In the genomic region with DNA sequence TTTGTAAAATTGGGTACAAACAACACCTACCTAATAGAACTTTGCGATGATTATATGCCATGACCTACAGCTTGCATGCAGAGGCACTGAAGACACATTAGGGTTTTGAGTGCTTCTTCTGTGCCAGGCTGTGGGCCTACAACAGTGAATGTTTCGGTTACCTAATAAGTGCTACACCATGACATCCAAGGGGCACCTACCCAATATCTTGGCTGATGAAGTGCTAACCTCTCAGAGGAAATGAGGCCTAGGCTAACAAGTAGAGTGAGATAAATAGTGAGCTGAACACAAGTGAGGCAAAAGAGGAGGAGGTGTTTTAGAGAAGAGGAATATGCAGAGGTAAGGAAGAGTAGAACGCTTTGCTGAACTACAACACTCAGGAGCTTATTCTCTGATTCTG, we compare ENCODE assay signal across 18 cellular contexts. TPM values are rescaled to one million over a fixed set of nuclear protein-coding genes. Genes with fewer than 3 reads are reported as not detected.
"Had no signal": no experiment of that assay in that cellular context is flagged by ENCODE, and none has a peak within 500 bp of the region (broad histone marks: within the 10 kb centered on the region; RNA-seq: fewer than 3 reads in every experiment).

No MANE protein-coding gene starts in this region.

- ATAC-seq: activated naive CD4-positive, alpha-beta T cell treated with anti-CD3 and anti-CD28 coated beads, Interleukin-2, amount 50 U/mL, for 72 hours; foreskin keratinocyte; upper lobe of right lung had no signal

- H3K4me1 ChIP-seq: foreskin keratinocyte, left ventricle myocardium inferior, right atrium auricular region, upper lobe of right lung had no signal

- H3K9me3 ChIP-seq: left ventricle myocardium inferior, right atrium auricular region, thoracic aorta, upper lobe of right lung had no signal

- H3K4me1 Mint-ChIP-seq: nephron had no signal

- H3K4me3 ChIP-seq: left ventricle myocardium inferior, right atrium auricular region, thoracic aorta, upper lobe of right lung had no signal

- DNase-seq: activated CD4-positive, CD25-positive, alpha-beta regulatory T cell; activated effector memory CD4-positive, alpha-beta T cell treated with Interleukin-2 at 50 U/mL for 16 hours; anterior cingulate cortex; brain microvascular endothelial cell; effector CD8-positive, alpha-beta T cell; foreskin keratinocyte; glutamatergic neuron; left ventricle myocardium inferior; nucleus accumbens; stimulated activated CD4-positive, alpha-beta T cell treated with anti-CD3 and anti-CD28 coated beads, Interleukin-4, amount 100 ng/mL, for 24 hours; stimulated activated naive CD4-positive, alpha-beta T cell treated with Interleukin-2 at 50 U/mL for 16 hours; upper lobe of right lung had no signal

- H3K27ac Mint-ChIP-seq: nephron; progenitor cell of endocrine pancreas; T-helper 2 cell treated with Interferon-gamma antibody and Interleukin-4, amounts not matched to agents 5 μg/mL and 100 μg/mL, for 36 hours had no signal

- H3K27ac ChIP-seq: brain microvascular endothelial cell, foreskin keratinocyte, left ventricle myocardium inferior, right atrium auricular region, thoracic aorta, upper lobe of right lung had no signal

- H3K27me3 ChIP-seq: brain microvascular endothelial cell, right atrium auricular region had no signal

- H3K4me3 Mint-ChIP-seq: nephron; T-helper 2 cell treated with Interferon-gamma antibody and Interleukin-4, amounts not matched to agents 5 μg/mL and 100 μg/mL, for 36 hours had no signal

- H3K36me3 ChIP-seq: brain microvascular endothelial cell, left ventricle myocardium inferior, right atrium auricular region, thoracic aorta, upper lobe of right lung had no signal

RNA-seq across cellular contexts. Expression of gene RASGRP1, which starts 12.2 kb away (rescaled TPM):
- total RNA-seq: foreskin keratinocyte had no signal
- polyA plus RNA-seq: foreskin keratinocyte had no signal
